1 cellular context compared by ENCODE assay signal in genomic region chr9:98333703-98334582, GRCh38.
TF ChIP-seq lines count a peak whose summit lies in the region.

No MANE protein-coding gene starts in this region.

TF ChIP-seq in K562, 482 proteins besides CTCF, POLR2A, EP300 and RAD21 (continued from another document and continues in another):
- TF ChIP-seq, protein P1, sequence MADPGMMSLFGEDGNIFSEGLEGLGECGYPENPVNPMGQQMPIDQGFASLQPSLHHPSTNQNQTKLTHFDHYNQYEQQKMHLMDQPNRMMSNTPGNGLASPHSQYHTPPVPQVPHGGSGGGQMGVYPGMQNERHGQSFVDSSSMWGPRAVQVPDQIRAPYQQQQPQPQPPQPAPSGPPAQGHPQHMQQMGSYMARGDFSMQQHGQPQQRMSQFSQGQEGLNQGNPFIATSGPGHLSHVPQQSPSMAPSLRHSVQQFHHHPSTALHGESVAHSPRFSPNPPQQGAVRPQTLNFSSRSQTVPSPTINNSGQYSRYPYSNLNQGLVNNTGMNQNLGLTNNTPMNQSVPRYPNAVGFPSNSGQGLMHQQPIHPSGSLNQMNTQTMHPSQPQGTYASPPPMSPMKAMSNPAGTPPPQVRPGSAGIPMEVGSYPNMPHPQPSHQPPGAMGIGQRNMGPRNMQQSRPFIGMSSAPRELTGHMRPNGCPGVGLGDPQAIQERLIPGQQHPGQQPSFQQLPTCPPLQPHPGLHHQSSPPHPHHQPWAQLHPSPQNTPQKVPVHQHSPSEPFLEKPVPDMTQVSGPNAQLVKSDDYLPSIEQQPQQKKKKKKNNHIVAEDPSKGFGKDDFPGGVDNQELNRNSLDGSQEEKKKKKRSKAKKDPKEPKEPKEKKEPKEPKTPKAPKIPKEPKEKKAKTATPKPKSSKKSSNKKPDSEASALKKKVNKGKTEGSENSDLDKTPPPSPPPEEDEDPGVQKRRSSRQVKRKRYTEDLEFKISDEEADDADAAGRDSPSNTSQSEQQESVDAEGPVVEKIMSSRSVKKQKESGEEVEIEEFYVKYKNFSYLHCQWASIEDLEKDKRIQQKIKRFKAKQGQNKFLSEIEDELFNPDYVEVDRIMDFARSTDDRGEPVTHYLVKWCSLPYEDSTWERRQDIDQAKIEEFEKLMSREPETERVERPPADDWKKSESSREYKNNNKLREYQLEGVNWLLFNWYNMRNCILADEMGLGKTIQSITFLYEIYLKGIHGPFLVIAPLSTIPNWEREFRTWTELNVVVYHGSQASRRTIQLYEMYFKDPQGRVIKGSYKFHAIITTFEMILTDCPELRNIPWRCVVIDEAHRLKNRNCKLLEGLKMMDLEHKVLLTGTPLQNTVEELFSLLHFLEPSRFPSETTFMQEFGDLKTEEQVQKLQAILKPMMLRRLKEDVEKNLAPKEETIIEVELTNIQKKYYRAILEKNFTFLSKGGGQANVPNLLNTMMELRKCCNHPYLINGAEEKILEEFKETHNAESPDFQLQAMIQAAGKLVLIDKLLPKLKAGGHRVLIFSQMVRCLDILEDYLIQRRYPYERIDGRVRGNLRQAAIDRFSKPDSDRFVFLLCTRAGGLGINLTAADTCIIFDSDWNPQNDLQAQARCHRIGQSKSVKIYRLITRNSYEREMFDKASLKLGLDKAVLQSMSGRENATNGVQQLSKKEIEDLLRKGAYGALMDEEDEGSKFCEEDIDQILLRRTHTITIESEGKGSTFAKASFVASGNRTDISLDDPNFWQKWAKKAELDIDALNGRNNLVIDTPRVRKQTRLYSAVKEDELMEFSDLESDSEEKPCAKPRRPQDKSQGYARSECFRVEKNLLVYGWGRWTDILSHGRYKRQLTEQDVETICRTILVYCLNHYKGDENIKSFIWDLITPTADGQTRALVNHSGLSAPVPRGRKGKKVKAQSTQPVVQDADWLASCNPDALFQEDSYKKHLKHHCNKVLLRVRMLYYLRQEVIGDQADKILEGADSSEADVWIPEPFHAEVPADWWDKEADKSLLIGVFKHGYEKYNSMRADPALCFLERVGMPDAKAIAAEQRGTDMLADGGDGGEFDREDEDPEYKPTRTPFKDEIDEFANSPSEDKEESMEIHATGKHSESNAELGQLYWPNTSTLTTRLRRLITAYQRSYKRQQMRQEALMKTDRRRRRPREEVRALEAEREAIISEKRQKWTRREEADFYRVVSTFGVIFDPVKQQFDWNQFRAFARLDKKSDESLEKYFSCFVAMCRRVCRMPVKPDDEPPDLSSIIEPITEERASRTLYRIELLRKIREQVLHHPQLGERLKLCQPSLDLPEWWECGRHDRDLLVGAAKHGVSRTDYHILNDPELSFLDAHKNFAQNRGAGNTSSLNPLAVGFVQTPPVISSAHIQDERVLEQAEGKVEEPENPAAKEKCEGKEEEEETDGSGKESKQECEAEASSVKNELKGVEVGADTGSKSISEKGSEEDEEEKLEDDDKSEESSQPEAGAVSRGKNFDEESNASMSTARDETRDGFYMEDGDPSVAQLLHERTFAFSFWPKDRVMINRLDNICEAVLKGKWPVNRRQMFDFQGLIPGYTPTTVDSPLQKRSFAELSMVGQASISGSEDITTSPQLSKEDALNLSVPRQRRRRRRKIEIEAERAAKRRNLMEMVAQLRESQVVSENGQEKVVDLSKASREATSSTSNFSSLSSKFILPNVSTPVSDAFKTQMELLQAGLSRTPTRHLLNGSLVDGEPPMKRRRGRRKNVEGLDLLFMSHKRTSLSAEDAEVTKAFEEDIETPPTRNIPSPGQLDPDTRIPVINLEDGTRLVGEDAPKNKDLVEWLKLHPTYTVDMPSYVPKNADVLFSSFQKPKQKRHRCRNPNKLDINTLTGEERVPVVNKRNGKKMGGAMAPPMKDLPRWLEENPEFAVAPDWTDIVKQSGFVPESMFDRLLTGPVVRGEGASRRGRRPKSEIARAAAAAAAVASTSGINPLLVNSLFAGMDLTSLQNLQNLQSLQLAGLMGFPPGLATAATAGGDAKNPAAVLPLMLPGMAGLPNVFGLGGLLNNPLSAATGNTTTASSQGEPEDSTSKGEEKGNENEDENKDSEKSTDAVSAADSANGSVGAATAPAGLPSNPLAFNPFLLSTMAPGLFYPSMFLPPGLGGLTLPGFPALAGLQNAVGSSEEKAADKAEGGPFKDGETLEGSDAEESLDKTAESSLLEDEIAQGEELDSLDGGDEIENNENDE (IDR thresholded peaks at IDR 0.05; ENCODE audit: low read depth, low read length): no peak
- TF ChIP-seq CXXC5 (CRISPR knock-in tag; IDR thresholded peaks at IDR 0.05) (peak; percentile 46; the same call in 1 of the 2 replicates), L3MBTL2 (IDR thresholded peaks at IDR 0.05) (0 out of 2 replicates have a peak, but pooled peaks have one; percentile 23), ZNF77 (CRISPR knock-in tag; IDR thresholded peaks at IDR 0.05) (no peak), HOMEZ (CRISPR knock-in tag; IDR thresholded peaks at IDR 0.05) (no peak), SUPT5H (IDR thresholded peaks at IDR 0.05) (no peak), HDAC6 (IDR thresholded peaks at IDR 0.05; ENCODE audit: low read depth, low read length) (no peak), TOE1 (IDR thresholded peaks at IDR 0.05; ENCODE audit: borderline replicate concordance) (no peak), TOE1 (CRISPR knock-in tag; IDR thresholded peaks at IDR 0.05; ENCODE audit: borderline replicate concordance, low read depth) (no peak), PHTF2 (CRISPR knock-in tag; IDR thresholded peaks at IDR 0.05) (no peak), ZNF644 (tag; IDR thresholded peaks at IDR 0.05; ENCODE audit: low read depth) (no peak), TRIM24 (IDR thresholded peaks at IDR 0.05) (no peak), GABPA (tag; conservative IDR thresholded peaks at IDR 0.05; ENCODE audit: low read depth) (no peak), KAT8 (IDR thresholded peaks at IDR 0.05; ENCODE audit: low read depth) (no peak), EHMT2 (IDR thresholded peaks at IDR 0.05) (no peak), ZNF609 (CRISPR knock-in tag; IDR thresholded peaks at IDR 0.05; ENCODE audit: borderline replicate concordance) (no peak), HDAC1 (IDR thresholded peaks at IDR 0.05) (no peak; a peak in 1 of 4 replicates), ZBTB11 (CRISPR knock-in tag; IDR thresholded peaks at IDR 0.05) (no peak), KDM4B (IDR thresholded peaks at IDR 0.05; ENCODE audit: borderline replicate concordance in 2 of 2, low read depth in 1 of 2) (no peak), LARP7 (IDR thresholded peaks at IDR 0.05) (no peak), NRF1 (conservative IDR thresholded peaks at IDR 0.05 in 1 of 2, IDR thresholded peaks at IDR 0.05 in 1 of 2) (peak in 1 of 2 experiments; percentile 37; a peak in 1 of 4 replicates), TAF1 (IDR thresholded peaks at IDR 0.05; ENCODE audit: control insufficient read depth, extremely low read depth, insufficient read depth, low read length, severe bottlenecking) (no peak), MYC (IDR thresholded peaks at IDR 0.05; ENCODE audit: low read depth, low read length) (peak; percentile 41), MYC (CRISPR knock-in tag; IDR thresholded peaks at IDR 0.05; ENCODE audit: borderline replicate concordance, low read depth) (no peak), RBM14 (IDR thresholded peaks at IDR 0.05; ENCODE audit: borderline replicate concordance, insufficient read depth, low read depth, low read length) (no peak), RAD51 (IDR thresholded peaks at IDR 0.05; ENCODE audit: borderline replicate concordance, low read depth) (no peak), BCOR (IDR thresholded peaks at IDR 0.05) (peak; percentile 62)
- TF ChIP-seq, protein P2, sequence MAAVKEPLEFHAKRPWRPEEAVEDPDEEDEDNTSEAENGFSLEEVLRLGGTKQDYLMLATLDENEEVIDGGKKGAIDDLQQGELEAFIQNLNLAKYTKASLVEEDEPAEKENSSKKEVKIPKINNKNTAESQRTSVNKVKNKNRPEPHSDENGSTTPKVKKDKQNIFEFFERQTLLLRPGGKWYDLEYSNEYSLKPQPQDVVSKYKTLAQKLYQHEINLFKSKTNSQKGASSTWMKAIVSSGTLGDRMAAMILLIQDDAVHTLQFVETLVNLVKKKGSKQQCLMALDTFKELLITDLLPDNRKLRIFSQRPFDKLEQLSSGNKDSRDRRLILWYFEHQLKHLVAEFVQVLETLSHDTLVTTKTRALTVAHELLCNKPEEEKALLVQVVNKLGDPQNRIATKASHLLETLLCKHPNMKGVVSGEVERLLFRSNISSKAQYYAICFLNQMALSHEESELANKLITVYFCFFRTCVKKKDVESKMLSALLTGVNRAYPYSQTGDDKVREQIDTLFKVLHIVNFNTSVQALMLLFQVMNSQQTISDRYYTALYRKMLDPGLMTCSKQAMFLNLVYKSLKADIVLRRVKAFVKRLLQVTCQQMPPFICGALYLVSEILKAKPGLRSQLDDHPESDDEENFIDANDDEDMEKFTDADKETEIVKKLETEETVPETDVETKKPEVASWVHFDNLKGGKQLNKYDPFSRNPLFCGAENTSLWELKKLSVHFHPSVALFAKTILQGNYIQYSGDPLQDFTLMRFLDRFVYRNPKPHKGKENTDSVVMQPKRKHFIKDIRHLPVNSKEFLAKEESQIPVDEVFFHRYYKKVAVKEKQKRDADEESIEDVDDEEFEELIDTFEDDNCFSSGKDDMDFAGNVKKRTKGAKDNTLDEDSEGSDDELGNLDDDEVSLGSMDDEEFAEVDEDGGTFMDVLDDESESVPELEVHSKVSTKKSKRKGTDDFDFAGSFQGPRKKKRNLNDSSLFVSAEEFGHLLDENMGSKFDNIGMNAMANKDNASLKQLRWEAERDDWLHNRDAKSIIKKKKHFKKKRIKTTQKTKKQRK (IDR thresholded peaks at IDR 0.05; ENCODE audit: borderline replicate concordance, low read depth, low read length): no peak
- TF ChIP-seq, protein P3, sequence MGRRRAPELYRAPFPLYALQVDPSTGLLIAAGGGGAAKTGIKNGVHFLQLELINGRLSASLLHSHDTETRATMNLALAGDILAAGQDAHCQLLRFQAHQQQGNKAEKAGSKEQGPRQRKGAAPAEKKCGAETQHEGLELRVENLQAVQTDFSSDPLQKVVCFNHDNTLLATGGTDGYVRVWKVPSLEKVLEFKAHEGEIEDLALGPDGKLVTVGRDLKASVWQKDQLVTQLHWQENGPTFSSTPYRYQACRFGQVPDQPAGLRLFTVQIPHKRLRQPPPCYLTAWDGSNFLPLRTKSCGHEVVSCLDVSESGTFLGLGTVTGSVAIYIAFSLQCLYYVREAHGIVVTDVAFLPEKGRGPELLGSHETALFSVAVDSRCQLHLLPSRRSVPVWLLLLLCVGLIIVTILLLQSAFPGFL (CRISPR knock-in tag; IDR thresholded peaks at IDR 0.05): no peak
